ENCODE assay signal across 1 cellular context in the genomic region with DNA sequence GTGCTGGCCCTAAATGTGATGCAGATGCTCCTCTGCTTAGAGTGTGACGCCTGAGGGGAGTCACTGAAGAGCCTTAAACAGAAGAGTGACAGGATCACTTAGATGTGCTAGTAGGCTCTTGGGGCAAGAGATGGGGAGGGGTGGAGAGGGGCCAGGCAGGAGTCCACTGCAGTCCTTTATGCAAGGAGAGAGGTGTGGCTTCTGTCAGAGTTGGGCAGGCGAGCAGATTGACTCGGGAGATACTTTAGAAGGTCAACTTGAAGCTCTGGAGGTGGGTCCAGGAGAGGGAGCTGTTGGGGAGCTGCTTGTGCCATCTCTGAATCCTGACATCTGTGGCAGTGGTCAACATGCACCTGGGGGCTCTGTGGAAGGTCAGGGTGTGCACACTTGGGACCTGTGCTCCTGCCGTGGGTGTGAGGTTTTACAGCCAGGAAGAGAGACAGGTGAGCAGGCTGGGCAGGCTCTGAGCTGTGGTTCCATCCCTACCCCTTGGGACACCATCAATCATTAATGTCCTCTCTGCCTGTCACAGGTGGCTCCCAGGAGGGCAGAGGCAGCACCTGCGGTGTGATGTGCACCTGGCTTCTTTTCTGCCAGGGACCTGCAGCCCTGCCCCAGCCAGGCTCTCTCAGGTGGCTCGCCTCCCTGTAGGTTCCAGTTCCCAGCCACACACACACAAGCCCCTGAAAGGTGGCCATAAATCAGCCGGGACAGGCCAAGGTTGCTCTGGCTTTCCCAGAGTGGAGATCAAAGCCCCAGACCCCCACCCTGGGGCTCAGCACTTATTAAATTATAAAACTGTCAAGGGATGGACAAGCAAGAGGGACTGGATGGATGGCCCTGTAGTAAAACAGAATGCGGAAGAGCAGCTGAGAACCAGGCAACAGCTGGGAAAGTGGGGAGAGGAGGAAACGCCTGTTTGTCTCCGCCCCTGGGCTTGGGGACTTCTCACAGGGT.
TF ChIP-seq lines count a peak whose summit lies in the region.

No MANE protein-coding gene starts in this region.

TF ChIP-seq in GM23338, 12 proteins besides CTCF, POLR2A, EP300 and RAD21 (continued from another document):
- TF ChIP-seq, protein P1, sequence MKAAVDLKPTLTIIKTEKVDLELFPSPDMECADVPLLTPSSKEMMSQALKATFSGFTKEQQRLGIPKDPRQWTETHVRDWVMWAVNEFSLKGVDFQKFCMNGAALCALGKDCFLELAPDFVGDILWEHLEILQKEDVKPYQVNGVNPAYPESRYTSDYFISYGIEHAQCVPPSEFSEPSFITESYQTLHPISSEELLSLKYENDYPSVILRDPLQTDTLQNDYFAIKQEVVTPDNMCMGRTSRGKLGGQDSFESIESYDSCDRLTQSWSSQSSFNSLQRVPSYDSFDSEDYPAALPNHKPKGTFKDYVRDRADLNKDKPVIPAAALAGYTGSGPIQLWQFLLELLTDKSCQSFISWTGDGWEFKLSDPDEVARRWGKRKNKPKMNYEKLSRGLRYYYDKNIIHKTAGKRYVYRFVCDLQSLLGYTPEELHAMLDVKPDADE (IDR thresholded peaks at IDR 0.05): no peak
- no peak for TF ChIP-seq STAT1 (IDR thresholded peaks at IDR 0.05; ENCODE audit: unreplicated experiment)
- no peak for TF ChIP-seq JUNB (IDR thresholded peaks at IDR 0.05; ENCODE audit: unreplicated experiment)
- TF ChIP-seq EZH2phosphoT487 (IDR thresholded peaks at IDR 0.05; ENCODE audit: unreplicated experiment): no peak
- TF ChIP-seq ZNF331 (CRISPR knock-in tag; IDR thresholded peaks at IDR 0.05; ENCODE audit: low read depth): no peak
- TF ChIP-seq POLR2AphosphoS5 (IDR thresholded peaks at IDR 0.05; ENCODE audit: low read depth): no peak
- TF ChIP-seq ZNF114 (CRISPR knock-in tag; IDR thresholded peaks at IDR 0.05): no peak
- TF ChIP-seq, protein P2, sequence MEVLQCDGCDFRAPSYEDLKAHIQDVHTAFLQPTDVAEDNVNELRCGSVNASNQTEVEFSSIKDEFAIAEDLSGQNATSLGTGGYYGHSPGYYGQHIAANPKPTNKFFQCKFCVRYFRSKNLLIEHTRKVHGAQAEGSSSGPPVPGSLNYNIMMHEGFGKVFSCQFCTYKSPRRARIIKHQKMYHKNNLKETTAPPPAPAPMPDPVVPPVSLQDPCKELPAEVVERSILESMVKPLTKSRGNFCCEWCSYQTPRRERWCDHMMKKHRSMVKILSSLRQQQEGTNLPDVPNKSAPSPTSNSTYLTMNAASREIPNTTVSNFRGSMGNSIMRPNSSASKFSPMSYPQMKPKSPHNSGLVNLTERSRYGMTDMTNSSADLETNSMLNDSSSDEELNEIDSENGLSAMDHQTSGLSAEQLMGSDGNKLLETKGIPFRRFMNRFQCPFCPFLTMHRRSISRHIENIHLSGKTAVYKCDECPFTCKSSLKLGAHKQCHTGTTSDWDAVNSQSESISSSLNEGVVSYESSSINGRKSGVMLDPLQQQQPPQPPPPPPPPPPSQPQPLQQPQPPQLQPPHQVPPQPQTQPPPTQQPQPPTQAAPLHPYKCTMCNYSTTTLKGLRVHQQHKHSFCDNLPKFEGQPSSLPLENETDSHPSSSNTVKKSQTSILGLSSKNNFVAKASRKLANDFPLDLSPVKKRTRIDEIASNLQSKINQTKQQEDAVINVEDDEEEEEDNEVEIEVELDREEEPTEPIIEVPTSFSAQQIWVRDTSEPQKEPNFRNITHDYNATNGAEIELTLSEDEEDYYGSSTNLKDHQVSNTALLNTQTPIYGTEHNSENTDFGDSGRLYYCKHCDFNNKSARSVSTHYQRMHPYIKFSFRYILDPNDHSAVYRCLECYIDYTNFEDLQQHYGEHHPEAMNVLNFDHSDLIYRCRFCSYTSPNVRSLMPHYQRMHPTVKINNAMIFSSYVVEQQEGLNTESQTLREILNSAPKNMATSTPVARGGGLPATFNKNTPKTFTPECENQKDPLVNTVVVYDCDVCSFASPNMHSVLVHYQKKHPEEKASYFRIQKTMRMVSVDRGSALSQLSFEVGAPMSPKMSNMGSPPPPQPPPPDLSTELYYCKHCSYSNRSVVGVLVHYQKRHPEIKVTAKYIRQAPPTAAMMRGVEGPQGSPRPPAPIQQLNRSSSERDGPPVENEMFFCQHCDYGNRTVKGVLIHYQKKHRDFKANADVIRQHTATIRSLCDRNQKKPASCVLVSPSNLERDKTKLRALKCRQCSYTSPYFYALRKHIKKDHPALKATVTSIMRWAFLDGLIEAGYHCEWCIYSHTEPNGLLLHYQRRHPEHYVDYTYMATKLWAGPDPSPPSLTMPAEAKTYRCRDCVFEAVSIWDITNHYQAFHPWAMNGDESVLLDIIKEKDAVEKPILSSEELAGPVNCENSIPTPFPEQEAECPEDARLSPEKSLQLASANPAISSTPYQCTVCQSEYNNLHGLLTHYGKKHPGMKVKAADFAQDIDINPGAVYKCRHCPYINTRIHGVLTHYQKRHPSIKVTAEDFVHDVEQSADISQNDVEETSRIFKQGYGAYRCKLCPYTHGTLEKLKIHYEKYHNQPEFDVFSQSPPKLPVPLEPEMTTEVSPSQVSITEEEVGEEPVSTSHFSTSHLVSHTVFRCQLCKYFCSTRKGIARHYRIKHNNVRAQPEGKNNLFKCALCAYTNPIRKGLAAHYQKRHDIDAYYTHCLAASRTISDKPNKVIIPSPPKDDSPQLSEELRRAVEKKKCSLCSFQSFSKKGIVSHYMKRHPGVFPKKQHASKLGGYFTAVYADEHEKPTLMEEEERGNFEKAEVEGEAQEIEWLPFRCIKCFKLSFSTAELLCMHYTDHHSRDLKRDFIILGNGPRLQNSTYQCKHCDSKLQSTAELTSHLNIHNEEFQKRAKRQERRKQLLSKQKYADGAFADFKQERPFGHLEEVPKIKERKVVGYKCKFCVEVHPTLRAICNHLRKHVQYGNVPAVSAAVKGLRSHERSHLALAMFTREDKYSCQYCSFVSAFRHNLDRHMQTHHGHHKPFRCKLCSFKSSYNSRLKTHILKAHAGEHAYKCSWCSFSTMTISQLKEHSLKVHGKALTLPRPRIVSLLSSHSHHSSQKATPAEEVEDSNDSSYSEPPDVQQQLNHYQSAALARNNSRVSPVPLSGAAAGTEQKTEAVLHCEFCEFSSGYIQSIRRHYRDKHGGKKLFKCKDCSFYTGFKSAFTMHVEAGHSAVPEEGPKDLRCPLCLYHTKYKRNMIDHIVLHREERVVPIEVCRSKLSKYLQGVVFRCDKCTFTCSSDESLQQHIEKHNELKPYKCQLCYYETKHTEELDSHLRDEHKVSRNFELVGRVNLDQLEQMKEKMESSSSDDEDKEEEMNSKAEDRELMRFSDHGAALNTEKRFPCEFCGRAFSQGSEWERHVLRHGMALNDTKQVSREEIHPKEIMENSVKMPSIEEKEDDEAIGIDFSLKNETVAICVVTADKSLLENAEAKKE (CRISPR knock-in tag; IDR thresholded peaks at IDR 0.05): no peak
